8 cellular contexts compared by ENCODE assay signal in genomic region chr2:214809751-214810564, GRCh38. TPM values are rescaled to one million over a fixed set of nuclear protein-coding genes. Genes with fewer than 3 reads are reported as not detected.
DNase-seq lines count a peak whose midpoint lies in the region; ATAC-seq and TF ChIP-seq lines count a peak whose summit lies in the region.

No MANE protein-coding gene starts in this region.

- H3K4me3 ChIP-seq in endodermal cell (ENCODE audit: low read length): peak overlapping the region; percentile 100
- H3K4me3 ChIP-seq in mesodermal cell (ENCODE audit: extremely low read depth, insufficient read depth, low read length, poor library complexity, severe bottlenecking): peak overlapping the region; percentile 76

- 2 to 4% methylated on average over 10 to 62 of the region's 63 CpGs for WGBS in endodermal cell (ENCODE audit: insufficient coverage in 1 of 2, insufficient read length in 1 of 2), 2 experiments
- WGBS in mesodermal cell (ENCODE audit: insufficient coverage in 2 of 2), 2 experiments: 0 to 1% methylated on average over 47 to 52 of the region's 63 CpGs

- CTCF ChIA-PET in activated CD8-positive, alpha-beta memory T cell treated with anti-CD3 and anti-CD28 coated beads, Interleukin-2, amount 10 ng/mL, durations not matched to agents 7 days and 5 days (lab: Charles Lee): interaction anchor here (1.1 kb wide), 1 partner anchor 502 kb away, joined by 3 read pairs; the partner anchor contains the start of gene ATIC

- H3K4me1 Mint-ChIP-seq in activated CD8-positive, alpha-beta memory T cell treated with anti-CD3 and anti-CD28 coated beads, Interleukin-2, amount 10 ng/mL, durations not matched to agents 7 days and 5 days: peaks cover 32% of the 10 kb centered on the region
- H3K4me1 Mint-ChIP-seq in endodermal cell: peaks cover 42% of the 10 kb centered on the region

- peak; percentile 88 for ATAC-seq in GM21360 (IDR thresholded peaks at IDR 0.05; ENCODE audit: unreplicated experiment)
- ATAC-seq in activated CD8-positive, alpha-beta memory T cell treated with anti-CD3 and anti-CD28 coated beads, Interleukin-2, amount 10 ng/mL, durations not matched to agents 7 days and 5 days: peak; percentile 89

- H3K9ac ChIP-seq in endodermal cell (ENCODE audit: extremely low read depth, low read length, poor library complexity, severe bottlenecking): peak overlapping the region; percentile 64

- H3K27ac Mint-ChIP-seq in activated CD8-positive, alpha-beta memory T cell treated with anti-CD3 and anti-CD28 coated beads, Interleukin-2, amount 10 ng/mL, durations not matched to agents 7 days and 5 days: peak overlapping the region; percentile 99
- H3K27ac Mint-ChIP-seq in endodermal cell: peak overlapping the region; percentile 95

- peak overlapping the region; percentile 95 for H3K4me3 Mint-ChIP-seq in activated CD8-positive, alpha-beta memory T cell treated with anti-CD3 and anti-CD28 coated beads, Interleukin-2, amount 10 ng/mL, durations not matched to agents 7 days and 5 days
- H3K4me3 Mint-ChIP-seq in endodermal cell: peak overlapping the region; percentile 94

- H3K27me3 Mint-ChIP-seq in activated CD8-positive, alpha-beta memory T cell treated with anti-CD3 and anti-CD28 coated beads, Interleukin-2, amount 10 ng/mL, durations not matched to agents 7 days and 5 days: peaks cover 3% of the 10 kb centered on the region
- peaks cover 15% of the 10 kb centered on the region for H3K27me3 Mint-ChIP-seq in endodermal cell (ENCODE audit: insufficient read depth)

- H3K36me3 ChIP-seq in endodermal cell (ENCODE audit: control insufficient read depth, insufficient read depth, low read length) (no peaks in the 10 kb centered on the region), mesodermal cell (ENCODE audit: control insufficient read depth, insufficient read depth, low read length) (peaks cover 5% of the 10 kb centered on the region)

- H3K4me1 ChIP-seq in endodermal cell (ENCODE audit: control insufficient read depth, insufficient read depth, low read length) (peaks cover 11% of the 10 kb centered on the region), mesodermal cell (ENCODE audit: control insufficient read depth, insufficient read depth, low read length, poor library complexity, severe bottlenecking) (peaks cover 10% of the 10 kb centered on the region)

- H3K27me3 ChIP-seq in endodermal cell (ENCODE audit: control insufficient read depth, insufficient read depth, low read length, poor library complexity, severe bottlenecking): no peaks in the 10 kb centered on the region

- H3K36me3 Mint-ChIP-seq in activated CD8-positive, alpha-beta memory T cell treated with anti-CD3 and anti-CD28 coated beads, Interleukin-2, amount 10 ng/mL, durations not matched to agents 7 days and 5 days: peaks cover 21% of the 10 kb centered on the region
- peaks cover 7% of the 10 kb centered on the region for H3K36me3 Mint-ChIP-seq in endodermal cell (ENCODE audit: low read depth)

- H3K9me3 ChIP-seq in endodermal cell (ENCODE audit: control insufficient read depth, low read length): no peaks in the 10 kb centered on the region
- no peaks in the 10 kb centered on the region for H3K9me3 ChIP-seq in mesodermal cell (ENCODE audit: control insufficient read depth, low read length)

- peak; percentile 95 for DNase-seq in COR-L47 (lab: John Stamatoyannopoulos, UW)
- DNase-seq in HT-29 (ENCODE audit: low spot score): peak; percentile 97
- DNase-seq in NOMO-1 treated with DMSO at 0.1 percent for 48 hours (lab: John Stamatoyannopoulos, UW; ENCODE audit: unreplicated experiment): peak; percentile 97
- peak; percentile 100 for DNase-seq in activated CD8-positive, alpha-beta memory T cell treated with anti-CD3 and anti-CD28 coated beads, Interleukin-2, amount 10 ng/mL, durations not matched to agents 7 days and 5 days
- peak; percentile 100 for DNase-seq in endodermal cell
- DNase-seq in stimulated activated CD8-positive, alpha-beta memory T cell treated with anti-CD3 and anti-CD28 coated beads, Interleukin-15, amount 100 ng/mL, for 24 hours (ENCODE audit: low read depth): peak; percentile 98

- H3K9me3 Mint-ChIP-seq in activated CD8-positive, alpha-beta memory T cell treated with anti-CD3 and anti-CD28 coated beads, Interleukin-2, amount 10 ng/mL, durations not matched to agents 7 days and 5 days (ENCODE audit: low read depth): no peaks in the 10 kb centered on the region
- no peaks in the 10 kb centered on the region for H3K9me3 Mint-ChIP-seq in endodermal cell

- H3K27ac ChIP-seq in endodermal cell (ENCODE audit: low read depth, low read length): peak overlapping the region; percentile 92
- peak overlapping the region; percentile 41 for H3K27ac ChIP-seq in mesodermal cell (ENCODE audit: low read depth, low read length, severe bottlenecking)

- TF ChIP-seq CTCF in endodermal cell (conservative IDR thresholded peaks at IDR 0.05): no peak

RNA-seq across cellular contexts. Expression of gene BARD1, which starts 0.5 kb away (rescaled TPM):
- total RNA-seq in HT-29 (2014; rRNA removed; shearing (Covaris generic)): 16.3 and 17.9 TPM in 2 replicates
- 10 to 100 TPM; 44.6 to 71.6 TPM for total RNA-seq in activated CD8-positive, alpha-beta memory T cell treated with anti-CD3 and anti-CD28 coated beads, Interleukin-2, amount 10 ng/mL, durations not matched to agents 7 days and 5 days
- 10 to 100 TPM; 22.7 to 35.9 TPM for total RNA-seq in endodermal cell
- polyA plus RNA-seq in endodermal cell (2013, experiment 1 of 2): 19.8 TPM
- polyA plus RNA-seq in endodermal cell (2013, experiment 2 of 2): 19.6 TPM
- polyA plus RNA-seq in mesodermal cell (2013, experiment 1 of 2): 10.2 TPM
- 23.5 TPM for polyA plus RNA-seq in mesodermal cell (2013, experiment 2 of 2)

Comparison
In these comparisons a context has a peak if more than half of its experiments do, and no peak if none do; other contexts are left out.
1. Peak in every context shown above with its lines: DNase-seq, ATAC-seq, H3K4me3 ChIP-seq and H3K27ac ChIP-seq.